ENCODE assay signal across 15 cellular contexts in genomic region chr5:92424785-92425426, GRCh38.
A peak's percentile ranks its signal among the peaks of the same experiment; 100 is the strongest.
DNase-seq lines count a peak whose midpoint lies in the region; ATAC-seq lines count a peak whose summit lies in the region.
"Had no signal": no experiment of that assay in that cellular context is flagged by ENCODE, and none has a peak within 500 bp of the region (broad histone marks: within the 10 kb centered on the region; RNA-seq: fewer than 3 reads in every experiment).

No MANE protein-coding gene starts in this region.

- in situ Hi-C loops in SK-MEL-5 (cut with HindIII; ENCODE audit: low pct_unique_long_range_greater_than_20kb, low sequenced_read_pairs) = no loop called here

- no peaks in the 10 kb centered on the region for H3K36me3 Mint-ChIP-seq in activated T-helper 17 cell treated with anti-CD3 and anti-CD28 coated beads, Interleukin-2, amount 50 U/mL, for 72 hours (ENCODE audit: low read depth)
- H3K36me3 Mint-ChIP-seq: CD8-positive, alpha-beta memory T cell had no signal

- H3K4me3 ChIP-seq in MG63 = no peak overlapping the region
- H3K4me3 ChIP-seq: BLaER1, HAP-1 had no signal

- no peaks in the 10 kb centered on the region for H3K36me3 ChIP-seq in MG63
- H3K36me3 ChIP-seq: BLaER1, HAP-1 had no signal

- DNase-seq in DMS53 (lab: John Stamatoyannopoulos, UW) (peak; percentile 13), DMS53 treated with DMSO at 0.1 percent for 48 hours (lab: John Stamatoyannopoulos, UW; ENCODE audit: unreplicated experiment) (no peak), M059J (ENCODE audit: low read depth) (peak; percentile 7), SK-MEL-5 (ENCODE audit: low read depth, low spot score) (peak; percentile 52), MG63 (no peak), epidermal melanocyte (ENCODE audit: insufficient read length, low spot score) (no peak)
- DNase-seq: AML-193; Calu3; CD8-positive, alpha-beta memory T cell; DND-41; GDM1 had no signal

- H3K4me3 Mint-ChIP-seq in activated T-helper 17 cell treated with anti-CD3 and anti-CD28 coated beads, Interleukin-2, amount 50 U/mL, for 72 hours = no peak overlapping the region
- H3K4me3 Mint-ChIP-seq: CD8-positive, alpha-beta memory T cell had no signal

- peak; percentile 55 for ATAC-seq in GM19463 (IDR thresholded peaks at IDR 0.05; ENCODE audit: unreplicated experiment)
- no peak for ATAC-seq in activated T-helper 17 cell treated with anti-CD3 and anti-CD28 coated beads, Interleukin-2, amount 50 U/mL, for 72 hours (replicated peaks)

- no peaks in the 10 kb centered on the region for H3K27me3 ChIP-seq in MG63
- H3K27me3 ChIP-seq: BLaER1 had no signal

- H3K9me3 Mint-ChIP-seq in activated T-helper 17 cell treated with anti-CD3 and anti-CD28 coated beads, Interleukin-2, amount 50 U/mL, for 72 hours = peaks cover 10% of the 10 kb centered on the region

- H3K9me3 ChIP-seq in MG63 = peaks cover 29% of the 10 kb centered on the region
- H3K9me3 ChIP-seq: HAP-1 had no signal

- no peak overlapping the region for H3K27ac Mint-ChIP-seq in activated T-helper 17 cell treated with anti-CD3 and anti-CD28 coated beads, Interleukin-2, amount 50 U/mL, for 72 hours
- H3K27ac Mint-ChIP-seq: CD8-positive, alpha-beta memory T cell had no signal

- H3K27me3 Mint-ChIP-seq in activated T-helper 17 cell treated with anti-CD3 and anti-CD28 coated beads, Interleukin-2, amount 50 U/mL, for 72 hours = no peaks in the 10 kb centered on the region
- H3K27me3 Mint-ChIP-seq: CD8-positive, alpha-beta memory T cell had no signal

- no peaks in the 10 kb centered on the region for H3K4me1 Mint-ChIP-seq in activated T-helper 17 cell treated with anti-CD3 and anti-CD28 coated beads, Interleukin-2, amount 50 U/mL, for 72 hours
- H3K4me1 Mint-ChIP-seq: CD8-positive, alpha-beta memory T cell had no signal

Comparison
In these comparisons a context has a peak if more than half of its experiments do, and no peak if none do; other contexts are left out.
1. DNase-seq: peak in DMS53 (single experiment), M059J (single experiment) and SK-MEL-5 (single experiment); none in DMS53 treated with DMSO at 0.1 percent for 48 hours (single experiment), MG63 (single experiment) and epidermal melanocyte (single experiment).